Comparison of ENCODE assay signal across 10 cellular contexts in genomic region chr1:152185544-152186391, GRCh38. TPM values are rescaled to one million over a fixed set of nuclear protein-coding genes. Genes with fewer than 3 reads are reported as not detected.
A peak's percentile ranks its signal among the peaks of the same experiment; 100 is the strongest.
DNase-seq lines count a peak whose midpoint lies in the region; ATAC-seq, FAIRE-seq and TF ChIP-seq lines count a peak whose summit lies in the region.
"Had no signal": no experiment of that assay in that cellular context is flagged by ENCODE, and none has a peak within 500 bp of the region (broad histone marks: within the 10 kb centered on the region; RNA-seq: fewer than 3 reads in every experiment).

No MANE protein-coding gene starts in this region.

- H3K4me3 Mint-ChIP-seq in activated T-helper 2 cell treated with anti-CD3 and anti-CD28 coated beads, Interferon-gamma antibody, Interleukin-2, Interleukin-4, amounts not matched to agents 10 μg/mL and 5 μg/mL and 100 μg/mL, durations not matched to agents 14 hours and 24 hours and 36 hours (ENCODE audit: low read depth): no peak overlapping the region
- H3K4me3 Mint-ChIP-seq: activated naive CD8-positive, alpha-beta T cell had no signal

- H3K4me1 ChIP-seq in OCI-LY7 (ENCODE audit: insufficient read depth, low read length, poor library complexity, severe bottlenecking): no peaks in the 10 kb centered on the region

- H3K4me3 ChIP-seq in OCI-LY7 (ENCODE audit: low read depth, low read length, poor library complexity, severe bottlenecking): no peak overlapping the region

- H3K27ac ChIP-seq in OCI-LY7 (ENCODE audit: low read depth, low read length, poor library complexity, severe bottlenecking): no peak overlapping the region

- no peaks in the 10 kb centered on the region for H4K20me1 ChIP-seq in OCI-LY7 (ENCODE audit: insufficient read depth, low read length)

- peaks cover 37% of the 10 kb centered on the region for H3K27me3 Mint-ChIP-seq in activated T-helper 2 cell treated with anti-CD3 and anti-CD28 coated beads, Interferon-gamma antibody, Interleukin-2, Interleukin-4, amounts not matched to agents 10 μg/mL and 5 μg/mL and 100 μg/mL, durations not matched to agents 14 hours and 24 hours and 36 hours (ENCODE audit: low read depth)

- no peak overlapping the region for H3K27ac Mint-ChIP-seq in activated T-helper 2 cell treated with anti-CD3 and anti-CD28 coated beads, Interferon-gamma antibody, Interleukin-2, Interleukin-4, amounts not matched to agents 10 μg/mL and 5 μg/mL and 100 μg/mL, durations not matched to agents 14 hours and 24 hours and 36 hours
- H3K27ac Mint-ChIP-seq: activated naive CD8-positive, alpha-beta T cell had no signal

- ATAC-seq in GM18511 (IDR thresholded peaks at IDR 0.05; ENCODE audit: unreplicated experiment): no peak

- H3K36me3 ChIP-seq in OCI-LY7 (ENCODE audit: insufficient read depth, low read length): no peaks in the 10 kb centered on the region

- DNase-seq in GM10248 (ENCODE audit: extremely low spot score): peak; percentile 39
- DNase-seq in HTR-8/SVneo (ENCODE audit: insufficient read length, low spot score): peak; percentile 45
- DNase-seq in OCI-LY7 (ENCODE audit: low spot score): peak; percentile 58
- DNase-seq in activated T-helper 2 cell treated with anti-CD3 and anti-CD28 coated beads, Interferon-gamma antibody, Interleukin-2, Interleukin-4, amounts not matched to agents 10 μg/mL and 5 μg/mL and 100 μg/mL, durations not matched to agents 14 hours and 24 hours and 36 hours (ENCODE audit: low spot score): peak; percentile 15
- peak; percentile 25 for DNase-seq in glomerular endothelial cell (ENCODE audit: extremely low read depth, low read depth, low spot score)
- peak; percentile 57 for DNase-seq in pons (ENCODE audit: low spot score)
- DNase-seq in NCI-H2029 treated with DMSO at 0.1 percent for 48 hours (lab: John Stamatoyannopoulos, UW): no peak

- peak; percentile 78 for TF ChIP-seq CTCF in GM10248 (IDR thresholded peaks at IDR 0.05; ENCODE audit: control extremely low read depth, extremely low read depth, low read depth, missing control alignments)
- TF ChIP-seq CTCF in OCI-LY7 (conservative IDR thresholded peaks at IDR 0.05; ENCODE audit: low read length): peak; percentile 84

- no TSS peak for BruUV-seq in OCI-LY7 (replicated peaks; lab: Mats Ljungman, UMichigan)

- CTCF ChIA-PET in GM10248 (lab: Yijun Ruan, JAX): interaction anchor here (0.6 to 13.9 kb wide), 27 partner anchors 11 to 314 kb away, joined by 3 to 220 read pairs (median 6); partner anchors contain the start of gene RPTN
- CTCF ChIA-PET in OCI-LY7 (lab: Charles Lee; ENCODE audit: unreplicated experiment): interaction anchor here (1.0 kb wide), 1 partner anchor 131 kb away, joined by 4 read pairs; no protein-coding TSS in a partner anchor

- no peaks in the 10 kb centered on the region for H3K79me2 ChIP-seq in OCI-LY7 (ENCODE audit: insufficient read depth, low read depth, low read length)

- H3K4me2 ChIP-seq in OCI-LY7 (ENCODE audit: low read length): no peak overlapping the region

- H3K9me3 ChIP-seq in OCI-LY7 (ENCODE audit: low read length): no peaks in the 10 kb centered on the region

- POLR2A ChIA-PET in GM10248 (lab: Yijun Ruan, JAX): no interaction called here
- POLR2A ChIA-PET in OCI-LY7 (lab: Charles Lee): no interaction called here

- no peaks in the 10 kb centered on the region for H3K36me3 Mint-ChIP-seq in activated T-helper 2 cell treated with anti-CD3 and anti-CD28 coated beads, Interferon-gamma antibody, Interleukin-2, Interleukin-4, amounts not matched to agents 10 μg/mL and 5 μg/mL and 100 μg/mL, durations not matched to agents 14 hours and 24 hours and 36 hours (ENCODE audit: low read depth)
- H3K36me3 Mint-ChIP-seq: activated naive CD8-positive, alpha-beta T cell had no signal

- FAIRE-seq in HTR-8/SVneo (lab: Jason Lieb, UNC): no peak

- no peaks in the 10 kb centered on the region for H3K9me3 Mint-ChIP-seq in activated T-helper 2 cell treated with anti-CD3 and anti-CD28 coated beads, Interferon-gamma antibody, Interleukin-2, Interleukin-4, amounts not matched to agents 10 μg/mL and 5 μg/mL and 100 μg/mL, durations not matched to agents 14 hours and 24 hours and 36 hours

- H3K9me2 ChIP-seq in OCI-LY7 (ENCODE audit: insufficient read depth, low read length): no peaks in the 10 kb centered on the region

- intact Hi-C loops in OCI-LY7 (cut with micrococcal nuclease; ENCODE audit: unreplicated experiment): loop anchor here (1.0 to 10.0 kb wide), 4 partner anchors 43 to 257 kb away; no protein-coding TSS in a partner anchor
- intact Hi-C loops in activated T-helper 2 cell treated with anti-CD3 and anti-CD28 coated beads, Interferon-gamma antibody, Interleukin-2, Interleukin-4, amounts not matched to agents 10 μg/mL and 5 μg/mL and 100 μg/mL, durations not matched to agents 14 hours and 24 hours and 36 hours (cut with micrococcal nuclease): loop anchor here (1.0 to 10.0 kb wide), 3 partner anchors 133 to 257 kb away; no protein-coding TSS in a partner anchor

- no peak overlapping the region for H2AFZ ChIP-seq in OCI-LY7 (ENCODE audit: low read length)

- peaks cover 4% of the 10 kb centered on the region for H3K4me1 Mint-ChIP-seq in activated T-helper 2 cell treated with anti-CD3 and anti-CD28 coated beads, Interferon-gamma antibody, Interleukin-2, Interleukin-4, amounts not matched to agents 10 μg/mL and 5 μg/mL and 100 μg/mL, durations not matched to agents 14 hours and 24 hours and 36 hours (ENCODE audit: low read depth)

RNA-seq across cellular contexts. Expression of gene RPTN, which starts 26.7 kb away (rescaled TPM):
- total RNA-seq in OCI-LY7 (2014; rRNA removed; shearing (Covaris generic)): not detected in 2 replicates
- total RNA-seq in OCI-LY7 (2022) (not detected in 2 replicates), glomerular endothelial cell (not detected in 2 replicates)
- not detected in 2 replicates for total RNA-seq in activated T-helper 2 cell treated with anti-CD3 and anti-CD28 coated beads, Interferon-gamma antibody, Interleukin-2, Interleukin-4, amounts not matched to agents 10 μg/mL and 5 μg/mL and 100 μg/mL, durations not matched to agents 14 hours and 24 hours and 36 hours

RNA-seq across cellular contexts. Expression of gene HRNR, which starts 38.2 kb away (rescaled TPM):
- total RNA-seq in OCI-LY7 (2014; rRNA removed; shearing (Covaris generic)): not detected in 2 replicates
- total RNA-seq in OCI-LY7 (2022): not detected in 2 replicates
- total RNA-seq in activated T-helper 2 cell treated with anti-CD3 and anti-CD28 coated beads, Interferon-gamma antibody, Interleukin-2, Interleukin-4, amounts not matched to agents 10 μg/mL and 5 μg/mL and 100 μg/mL, durations not matched to agents 14 hours and 24 hours and 36 hours: not detected in 2 replicates
- total RNA-seq in glomerular endothelial cell: not detected in 2 replicates
- total RNA-seq: subcutaneous adipose tissue had no signal
